ENCODE assay signal across 2 cellular contexts in genomic region chr6:108164537-108164814, GRCh38.
A peak's percentile ranks its signal among the peaks of the same experiment; 100 is the strongest.
TF ChIP-seq lines count a peak whose summit lies in the region.

No MANE protein-coding gene starts in this region.

TF ChIP-seq in H1, 55 proteins besides CTCF, POLR2A, EP300 and RAD21:
- TF ChIP-seq MAFK (IDR thresholded peaks at IDR 0.05; ENCODE audit: low read depth, low read length) (no peak), BRCA1 (IDR thresholded peaks at IDR 0.05; ENCODE audit: low read depth, low read length) (no peak), CHD2 (IDR thresholded peaks at IDR 0.05; ENCODE audit: low read length) (no peak)
- TF ChIP-seq, protein P1, sequence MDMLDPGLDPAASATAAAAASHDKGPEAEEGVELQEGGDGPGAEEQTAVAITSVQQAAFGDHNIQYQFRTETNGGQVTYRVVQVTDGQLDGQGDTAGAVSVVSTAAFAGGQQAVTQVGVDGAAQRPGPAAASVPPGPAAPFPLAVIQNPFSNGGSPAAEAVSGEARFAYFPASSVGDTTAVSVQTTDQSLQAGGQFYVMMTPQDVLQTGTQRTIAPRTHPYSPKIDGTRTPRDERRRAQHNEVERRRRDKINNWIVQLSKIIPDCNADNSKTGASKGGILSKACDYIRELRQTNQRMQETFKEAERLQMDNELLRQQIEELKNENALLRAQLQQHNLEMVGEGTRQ (IDR thresholded peaks at IDR 0.05; ENCODE audit: low read length): peak; percentile 4; the same call in 1 of the 2 replicates
TF ChIP-seq in H1: peak in this region for 1.

TF ChIP-seq in neural cell, 6 proteins besides CTCF, POLR2A, EP300 and RAD21:
- TF ChIP-seq POLR2AphosphoS5 (IDR thresholded peaks at IDR 0.05) (no peak), MXI1 (conservative IDR thresholded peaks at IDR 0.05; ENCODE audit: poor library complexity, severe bottlenecking) (no peak), EZH2 (IDR thresholded peaks at IDR 0.05; ENCODE audit: borderline replicate concordance, insufficient read depth, low read length, poor library complexity, severe bottlenecking) (no peak), SMC3 (conservative IDR thresholded peaks at IDR 0.05; ENCODE audit: poor library complexity) (no peak), TAF1 (IDR thresholded peaks at IDR 0.05; ENCODE audit: low read depth) (no peak), REST (IDR thresholded peaks at IDR 0.05; ENCODE audit: borderline replicate concordance) (no peak)
